Comparison of ENCODE assay signal across 26 cellular contexts in genomic region chr22:23883658-23884057, GRCh38.
"Had no signal": no experiment of that assay in that cellular context is flagged by ENCODE, and none has a peak within 500 bp of the region (broad histone marks: within the 10 kb centered on the region; RNA-seq: fewer than 3 reads in every experiment).

No MANE protein-coding gene starts in this region.

- H3K27ac ChIP-seq: brain microvascular endothelial cell, coronary artery had no signal

- FAIRE-seq: astrocyte, frontal cortex had no signal

- ATAC-seq: activated CD4-positive, alpha-beta T cell treated with anti-CD3 and anti-CD28 coated beads for 36 hours; activated CD8-positive, alpha-beta memory T cell treated with anti-CD3 and anti-CD28 coated beads, Interleukin-2, amount 10 ng/mL, durations not matched to agents 7 days and 5 days; activated CD8-positive, alpha-beta T cell treated with anti-CD3 and anti-CD28 coated beads, Interleukin-2, amount 10 ng/mL, durations not matched to agents 7 days and 5 days; T-helper 17 cell had no signal

- H3K27me3 ChIP-seq: brain microvascular endothelial cell, dorsolateral prefrontal cortex had no signal

- DNase-seq: activated CD4-positive, alpha-beta memory T cell treated with anti-CD3 and anti-CD28 coated beads for 36 hours; activated CD4-positive, alpha-beta T cell treated with anti-CD3 and anti-CD28 coated beads for 36 hours; activated CD4-positive, alpha-beta T cell treated with anti-CD3 and anti-CD28 coated beads, Interleukin-2, amount 10 ng/mL, durations not matched to agents 24 days and 14 days; activated CD4-positive, CD25-positive, alpha-beta regulatory T cell; activated CD4-positive, CD25-positive, alpha-beta regulatory T cell treated with anti-CD3 and anti-CD28 coated beads, Interleukin-2, amount 50 U/mL, for 72 hours; activated CD8-positive, alpha-beta memory T cell treated with anti-CD3 and anti-CD28 coated beads, Interleukin-2, amount 10 ng/mL, durations not matched to agents 7 days and 5 days; activated CD8-positive, alpha-beta memory T cell treated with anti-CD3 and anti-CD28 coated beads, Interleukin-2, amount 50 U/mL, for 4 hours; activated CD8-positive, alpha-beta T cell treated with anti-CD3 and anti-CD28 coated beads, Interleukin-2, amount 10 ng/mL, durations not matched to agents 7 days and 5 days; activated effector memory CD4-positive, alpha-beta T cell treated with anti-CD3 and anti-CD28 coated beads, Interleukin-2, amount 50 U/mL, for 16 hours; activated naive CD4-positive, alpha-beta T cell treated with anti-CD3 and anti-CD28 coated beads, Interleukin-2, amount 50 U/mL, for 16 hours; activated naive CD4-positive, alpha-beta T cell treated with Interleukin-2 at 50 U/mL for 16 hours; activated T-cell treated with anti-CD3 and anti-CD28 coated beads, Interleukin-2, amount 50 U/mL, for 1 hour; activated T-cell treated with anti-CD3 and anti-CD28 coated beads, Interleukin-2, amount 50 U/mL, for 48 hours; amniotic stem cell; anterior cingulate cortex; brain microvascular endothelial cell; effector memory CD4-positive, alpha-beta T cell; endodermal cell; foreskin fibroblast; T-helper 1 cell; T-helper 17 cell; T1000 had no signal

- H3K36me3 ChIP-seq: brain microvascular endothelial cell had no signal

- H3K4me3 ChIP-seq: coronary artery, dorsolateral prefrontal cortex had no signal
